21 cellular contexts compared by ENCODE assay signal in genomic region chr15:41605566-41605965, GRCh38.
"Had no signal": no experiment of that assay in that cellular context is flagged by ENCODE, and none has a peak within 500 bp of the region (broad histone marks: within the 10 kb centered on the region; RNA-seq: fewer than 3 reads in every experiment).

No MANE protein-coding gene starts in this region.

- H3K27ac ChIP-seq: epithelial cell of prostate, esophagus muscularis mucosa, gastrocnemius medialis, heart right ventricle, pancreas, tibial artery had no signal

- ATAC-seq: effector memory CD8-positive, alpha-beta T cell; gastrocnemius medialis; heart right ventricle; left cardiac atrium; left ventricle myocardium superior; natural killer cell; pancreas; right cardiac atrium; stimulated activated memory B cell treated with anti-CD40 and anti-IgM and Interleukin-4, amounts not matched to agents 10 μg/mL and 1 μg/mL and 100 μg/mL, for 72 hours had no signal

- H3K27me3 ChIP-seq: esophagus muscularis mucosa, gastrocnemius medialis, heart right ventricle, pancreas had no signal

- H3K4me3 Mint-ChIP-seq: central memory CD8-positive, alpha-beta T cell; effector memory CD8-positive, alpha-beta T cell; immature natural killer cell; mesothelial cell of epicardium; natural killer cell; neural crest cell; stimulated activated memory B cell treated with anti-CD40 and anti-IgM and Interleukin-4, amounts not matched to agents 10 μg/mL and 1 μg/mL and 100 μg/mL, for 72 hours; stimulated activated naive CD8-positive, alpha-beta T cell treated with anti-CD3 and anti-CD28 coated beads, Interleukin-15, Interleukin-2, amounts not matched to agents 100 ng/mL and 50 ng/mL, for 24 hours had no signal

- DNase-seq: effector memory CD8-positive, alpha-beta T cell; gastrocnemius medialis; heart right ventricle; immature natural killer cell; kidney; left cardiac atrium; left ventricle myocardium superior; natural killer cell; pancreas; right cardiac atrium; stimulated activated CD4-positive, alpha-beta T cell treated with anti-CD3 and anti-CD28 coated beads, Interleukin-1b, Interleukin-23, amount 100 ng/mL, for 48 hours; stimulated activated CD4-positive, alpha-beta T cell treated with anti-CD3 and anti-CD28 coated beads, Interleukin-4, amount 100 ng/mL, for 24 hours; tibial artery had no signal

- H3K36me3 Mint-ChIP-seq: immature natural killer cell; mesothelial cell of epicardium; natural killer cell; stimulated activated memory B cell treated with anti-CD40 and anti-IgM and Interleukin-4, amounts not matched to agents 10 μg/mL and 1 μg/mL and 100 μg/mL, for 72 hours had no signal

- H3K27ac Mint-ChIP-seq: effector memory CD8-positive, alpha-beta T cell; immature natural killer cell; mesothelial cell of epicardium; natural killer cell; progenitor cell of endocrine pancreas; stimulated activated memory B cell treated with anti-CD40 and anti-IgM and Interleukin-4, amounts not matched to agents 10 μg/mL and 1 μg/mL and 100 μg/mL, for 72 hours; stimulated activated naive CD8-positive, alpha-beta T cell treated with anti-CD3 and anti-CD28 coated beads, Interleukin-15, Interleukin-2, amounts not matched to agents 100 ng/mL and 50 ng/mL, for 24 hours had no signal

- H3K9me3 ChIP-seq: esophagus muscularis mucosa, gastrocnemius medialis, heart right ventricle, pancreas, tibial artery had no signal

- H3K4me3 ChIP-seq: esophagus muscularis mucosa, gastrocnemius medialis, heart right ventricle, pancreas, tibial artery had no signal

- H3K36me3 ChIP-seq: esophagus muscularis mucosa, gastrocnemius medialis, heart right ventricle, pancreas, tibial artery had no signal
